21 cellular contexts compared by ENCODE assay signal in genomic region chr16:84247844-84248243, GRCh38. TPM values are rescaled to one million over a fixed set of nuclear protein-coding genes. Genes with fewer than 3 reads are reported as not detected.
DNase-seq lines count a peak whose midpoint lies in the region; ATAC-seq, FAIRE-seq and TF ChIP-seq lines count a peak whose summit lies in the region.
"Had no signal": no experiment of that assay in that cellular context is flagged by ENCODE, and none has a peak within 500 bp of the region (broad histone marks: within the 10 kb centered on the region; RNA-seq: fewer than 3 reads in every experiment).

No MANE protein-coding gene starts in this region.

- DNase-seq in AG20443 (ENCODE audit: low spot score): peak; percentile 59
- no peak for DNase-seq in HCT116 (ENCODE audit: low read depth, low spot score)
- no peak for DNase-seq in RWPE2 (ENCODE audit: low spot score)
- peak; percentile 30 for DNase-seq in glomerular visceral epithelial cell (ENCODE audit: extremely low spot score)
- no peak for DNase-seq in CD8-positive, alpha-beta T cell
- DNase-seq in brain microvascular endothelial cell: no peak
- no peak for DNase-seq in GM19239 (ENCODE audit: insufficient read length, low spot score)
- no peak for DNase-seq in immature natural killer cell
- DNase-seq: AML-193; amniotic stem cell; Calu3; effector memory CD8-positive, alpha-beta T cell; GF-D8; mucosa of descending colon; NCI-H1436 treated with DMSO at 0.1 percent for 48 hours; nucleus accumbens had no signal

- TF ChIP-seq CTCF in HCT116 (IDR thresholded peaks at IDR 0.05 in 2 of 3, conservative IDR thresholded peaks at IDR 0.05 in 1 of 3; ENCODE audit: borderline replicate concordance in 1 of 3, insufficient read depth in 1 of 3, low read depth in 2 of 3, low read length in 2 of 3) (no peak), RWPE2 (IDR thresholded peaks at IDR 0.05; ENCODE audit: poor library complexity, severe bottlenecking) (no peak), brain microvascular endothelial cell (IDR thresholded peaks at IDR 0.05; ENCODE audit: low read depth, low read length, missing control alignments) (no peak)
- no peak for TF ChIP-seq CTCF in CD8-positive, alpha-beta T cell (IDR thresholded peaks at IDR 0.05)

- H3K27ac Mint-ChIP-seq in CD8-positive, alpha-beta T cell: no peak overlapping the region
- H3K27ac Mint-ChIP-seq in immature natural killer cell: no peak overlapping the region
- H3K27ac Mint-ChIP-seq: effector memory CD8-positive, alpha-beta T cell had no signal

- H3K9me3 ChIP-seq in HCT116 (ENCODE audit: control insufficient read depth in 1 of 2, insufficient read depth in 1 of 2, low read depth in 1 of 2, low read length in 2 of 2) (no peaks in the 10 kb centered on the region), RWPE2 (ENCODE audit: severe bottlenecking) (no peaks in the 10 kb centered on the region)
- H3K9me3 ChIP-seq in CD8-positive, alpha-beta T cell (ENCODE audit: low read length): no peaks in the 10 kb centered on the region
- H3K9me3 ChIP-seq: mucosa of descending colon, right atrium auricular region had no signal

- H3K27me3 Mint-ChIP-seq in CD8-positive, alpha-beta T cell (ENCODE audit: low read depth): peaks cover 30% of the 10 kb centered on the region
- H3K27me3 Mint-ChIP-seq in immature natural killer cell (ENCODE audit: low read depth in 3 of 3): peaks cover 2 to 13% (median 2%) of the 10 kb centered on the region in 3 donors

- H3K9ac ChIP-seq in HCT116 (ENCODE audit: low read length): no peak overlapping the region

- H3K27ac ChIP-seq in HCT116 (ENCODE audit: low read depth, low read length) (no peak overlapping the region), RWPE2 (ENCODE audit: poor library complexity, severe bottlenecking) (no peak overlapping the region), brain microvascular endothelial cell (no peak overlapping the region)
- no peak overlapping the region for H3K27ac ChIP-seq in CD8-positive, alpha-beta T cell (ENCODE audit: low read depth, low read length)
- H3K27ac ChIP-seq: right atrium auricular region had no signal

- no peaks in the 10 kb centered on the region for H3K27me3 ChIP-seq in HCT116 (ENCODE audit: insufficient read depth, low read length)
- no peaks in the 10 kb centered on the region for H3K27me3 ChIP-seq in RWPE2 (ENCODE audit: insufficient read depth, poor library complexity, severe bottlenecking)
- no peaks in the 10 kb centered on the region for H3K27me3 ChIP-seq in CD8-positive, alpha-beta T cell (ENCODE audit: insufficient read depth, low read length)
- H3K27me3 ChIP-seq in brain microvascular endothelial cell (replicated peaks): peaks cover 2% of the 10 kb centered on the region
- H3K27me3 ChIP-seq: right atrium auricular region had no signal

- no peak for TF ChIP-seq POLR2A in HCT116 (IDR thresholded peaks at IDR 0.05; ENCODE audit: borderline replicate concordance, extremely low read depth, insufficient read depth, insufficient read length)

- CTCF ChIA-PET in HCT116 (lab: Charles Lee): no interaction called here
- CTCF ChIA-PET in CD8-positive, alpha-beta T cell (lab: Charles Lee): interaction anchor here (1.9 kb wide), 1 partner anchor 14 kb away, joined by 4 read pairs; no protein-coding TSS in a partner anchor

- BruUV-seq in HCT116 (replicated peaks; lab: Mats Ljungman, UMichigan): no TSS peak

- H3K36me3 ChIP-seq in HCT116 (ENCODE audit: control insufficient read depth in 1 of 2, insufficient read depth in 2 of 2, low read length in 2 of 2) (no peaks in the 10 kb centered on the region), RWPE2 (ENCODE audit: low read depth) (no peaks in the 10 kb centered on the region), brain microvascular endothelial cell (replicated peaks) (no peaks in the 10 kb centered on the region)
- no peaks in the 10 kb centered on the region for H3K36me3 ChIP-seq in CD8-positive, alpha-beta T cell (ENCODE audit: insufficient read depth, low read length)
- H3K36me3 ChIP-seq: right atrium auricular region had no signal

- no peak overlapping the region for H3K4me3 Mint-ChIP-seq in CD8-positive, alpha-beta T cell
- no peak overlapping the region for H3K4me3 Mint-ChIP-seq in immature natural killer cell
- H3K4me3 Mint-ChIP-seq: effector memory CD8-positive, alpha-beta T cell had no signal

- H3K36me3 Mint-ChIP-seq in CD8-positive, alpha-beta T cell: no peaks in the 10 kb centered on the region
- no peaks in the 10 kb centered on the region for H3K36me3 Mint-ChIP-seq in immature natural killer cell

- no peak for FAIRE-seq in GM19239 (lab: Jason Lieb, UNC)

- H3K4me1 ChIP-seq in HCT116 (ENCODE audit: control insufficient read depth in 1 of 2, insufficient read depth in 2 of 2, low read length in 2 of 2) (peaks cover 0 to 6% of the 10 kb centered on the region in 2 experiments; a peak in 1 of 4 replicates), RWPE2 (ENCODE audit: insufficient read depth, poor library complexity, severe bottlenecking) (peaks cover 8% of the 10 kb centered on the region)
- H3K4me1 ChIP-seq in CD8-positive, alpha-beta T cell (ENCODE audit: insufficient read depth, low read length): no peaks in the 10 kb centered on the region
- H3K4me1 ChIP-seq: right atrium auricular region had no signal

- POLR2A ChIA-PET in HCT116 (lab: Charles Lee): no interaction called here
- POLR2A ChIA-PET in CD8-positive, alpha-beta T cell (lab: Charles Lee): no interaction called here

- intact Hi-C loops in HCT116 (cut with micrococcal nuclease): no loop called here
- intact Hi-C loops in CD8-positive, alpha-beta T cell (cut with DNase I, micrococcal nuclease): no loop called here

- H3K79me2 ChIP-seq in HCT116 (ENCODE audit: insufficient read depth, low read length): no peaks in the 10 kb centered on the region

- in situ Hi-C loops in brain microvascular endothelial cell (cut with HindIII; ENCODE audit: low pct_ligation_motif_present, low sequenced_read_pairs): no loop called here

- peak overlapping the region; percentile 20; the same call in 1 of the 2 replicates for H3K4me2 ChIP-seq in HCT116 (ENCODE audit: low read length)

- ATAC-seq in HCT116: no peak
- ATAC-seq in RWPE2 (ENCODE audit: low read depth): peak; percentile 88
- no peak for ATAC-seq in CD8-positive, alpha-beta T cell
- ATAC-seq: activated CD4-positive, CD25-positive, alpha-beta regulatory T cell treated with anti-CD3 and anti-CD28 coated beads, Interleukin-2, amount 50 U/mL, for 24 hours; effector memory CD8-positive, alpha-beta T cell; left lobe of liver; mucosa of descending colon had no signal

- TF ChIP-seq RAD21 in HCT116 (IDR thresholded peaks at IDR 0.05; ENCODE audit: low read depth): no peak

- no peaks in the 10 kb centered on the region for H4K20me1 ChIP-seq in HCT116 (ENCODE audit: insufficient read depth)

- H3K4me1 Mint-ChIP-seq in CD8-positive, alpha-beta T cell (ENCODE audit: low read depth): no peaks in the 10 kb centered on the region
- no peaks in the 10 kb centered on the region for H3K4me1 Mint-ChIP-seq in immature natural killer cell

- RAD21 ChIA-PET in HCT116 (lab: Charles Lee; ENCODE audit: low non-redundant PET in 1 of 2, low total read pairs in 2 of 2, uncharacterized antibody in 2 of 2, unreplicated experiment in 2 of 2): no interaction called here

- no peaks in the 10 kb centered on the region for H3K9me2 ChIP-seq in HCT116 (ENCODE audit: insufficient read depth)

- no peaks in the 10 kb centered on the region for H3K9me3 Mint-ChIP-seq in CD8-positive, alpha-beta T cell
- H3K9me3 Mint-ChIP-seq in immature natural killer cell: no peaks in the 10 kb centered on the region
- H3K9me3 Mint-ChIP-seq: effector memory CD8-positive, alpha-beta T cell had no signal

- H3K4me3 ChIP-seq in HCT116 (replicated peaks in 1 of 2; ENCODE audit: low read depth in 1 of 2, low read length in 2 of 2) (no peak overlapping the region), RWPE2 (ENCODE audit: severe bottlenecking) (no peak overlapping the region), brain microvascular endothelial cell (ENCODE audit: low read depth, low read length) (no peak overlapping the region)
- no peak overlapping the region for H3K4me3 ChIP-seq in CD8-positive, alpha-beta T cell (ENCODE audit: low read depth, low read length)
- H3K4me3 ChIP-seq: mucosa of descending colon, right atrium auricular region had no signal

- H2AFZ ChIP-seq in HCT116 (ENCODE audit: low read depth, low read length, poor library complexity, severe bottlenecking): no peak overlapping the region

TF ChIP-seq in HCT116, 20 proteins besides CTCF, POLR2A, EP300 and RAD21 (continues in another document):
- no peak for TF ChIP-seq EZH2 (IDR thresholded peaks at IDR 0.05)
- no peak for TF ChIP-seq CEBPB (IDR thresholded peaks at IDR 0.05; ENCODE audit: low read depth)
- TF ChIP-seq JUND (IDR thresholded peaks at IDR 0.05): no peak
- no peak for TF ChIP-seq MAX (IDR thresholded peaks at IDR 0.05)
- TF ChIP-seq ELF1 (IDR thresholded peaks at IDR 0.05; ENCODE audit: borderline replicate concordance, low read depth): no peak
- no peak for TF ChIP-seq ZNF274 (IDR thresholded peaks at IDR 0.05; ENCODE audit: low read depth, low read length)
- no peak for TF ChIP-seq POLR2AphosphoS5 (IDR thresholded peaks at IDR 0.05; ENCODE audit: low read depth, low read length)
- TF ChIP-seq ATF3 (IDR thresholded peaks at IDR 0.05): no peak
- no peak for TF ChIP-seq YY1 (IDR thresholded peaks at IDR 0.05; ENCODE audit: extremely low read depth, insufficient replicate concordance, low read depth, low read length)

RNA-seq across cellular contexts. Expression of gene KCNG4, which starts 8.0 kb away (rescaled TPM):
- total RNA-seq in HCT116 (2021; ENCODE audit: unreplicated experiment): not detected
- polyA plus RNA-seq in HCT116 (2012): not detected in 2 replicates
- total RNA-seq in CD8-positive, alpha-beta T cell: not detected
- polyA plus RNA-seq in immature natural killer cell: not detected
- total RNA-seq: Calu3, cerebellum, HT-29, left lobe of liver, mucosa of descending colon, right atrium auricular region had no signal

RNA-seq across cellular contexts. Expression of gene WFDC1, which starts 46.8 kb away (rescaled TPM):
- total RNA-seq in HCT116 (2021; ENCODE audit: unreplicated experiment): 0.42 TPM
- polyA plus RNA-seq in HCT116 (2012): 0.16 and 0.20 TPM in 2 replicates
- total RNA-seq in CD8-positive, alpha-beta T cell: not detected
- not detected for polyA plus RNA-seq in immature natural killer cell
- total RNA-seq: Calu3, HT-29 had no signal

RNA-seq across cellular contexts. Expression of gene ADAD2, which starts 56.9 kb away (rescaled TPM):
- not detected for total RNA-seq in HCT116 (2021; ENCODE audit: unreplicated experiment)
- not detected in 2 replicates for polyA plus RNA-seq in HCT116 (2012)
- total RNA-seq in CD8-positive, alpha-beta T cell: not detected
- polyA plus RNA-seq in immature natural killer cell: under 1 TPM in 1 of 3 donors, not detected in 2; 0.46 TPM
- total RNA-seq: Calu3, cerebellum, HT-29, left lobe of liver had no signal

Comparison
In these comparisons a context has a peak if more than half of its experiments do, and no peak if none do; other contexts are left out.
1. DNase-seq: peak in AG20443 (single experiment) and glomerular visceral epithelial cell (single experiment); none in HCT116 (single experiment), RWPE2 (single experiment), CD8-positive, alpha-beta T cell (0 of 7), brain microvascular endothelial cell (single experiment), GM19239 (single experiment) and immature natural killer cell (0 of 3).